In the genomic region with DNA sequence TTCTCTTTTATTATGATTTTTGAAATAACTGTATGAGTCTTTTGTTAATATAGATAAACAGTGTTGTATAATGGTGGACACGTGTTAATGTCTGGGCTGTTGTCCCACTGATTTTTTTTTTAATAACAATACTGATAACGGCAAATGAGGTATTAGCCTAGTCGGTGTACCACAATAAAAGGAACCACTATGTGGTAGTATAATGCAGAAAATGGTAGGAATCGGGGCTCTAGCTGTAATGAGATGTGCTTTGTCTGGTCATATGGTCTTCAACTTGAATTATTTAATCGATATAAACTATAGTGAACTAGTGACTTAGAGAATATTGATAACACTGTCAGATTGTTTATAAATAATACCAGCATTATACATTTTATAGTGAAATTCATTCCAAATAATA, we compare ENCODE assay signal across 15 cellular contexts.
DNase-seq lines count a peak whose midpoint lies in the region; ATAC-seq, FAIRE-seq and TF ChIP-seq lines count a peak whose summit lies in the region.
"Had no signal": no experiment of that assay in that cellular context is flagged by ENCODE, and none has a peak within 500 bp of the region (broad histone marks: within the 10 kb centered on the region; RNA-seq: fewer than 3 reads in every experiment).

No MANE protein-coding gene starts in this region.

- no peak overlapping the region for H3K14ac ChIP-seq in H1 (ENCODE audit: insufficient read length)

- H2BK120ac ChIP-seq in H1 (replicated peaks; ENCODE audit: low read depth, low read length) = no peak overlapping the region

- no peak overlapping the region for H3K4ac ChIP-seq in H1 (replicated peaks; ENCODE audit: insufficient read length, low read depth, low read length)

- no peak overlapping the region for H3K4me3 Mint-ChIP-seq in stimulated activated memory B cell treated with anti-CD40 and anti-IgM and Interleukin-4, amounts not matched to agents 10 μg/mL and 1 μg/mL and 100 μg/mL, for 72 hours
- H3K4me3 Mint-ChIP-seq: activated naive CD8-positive, alpha-beta T cell treated with anti-CD3 and anti-CD28 coated beads for 36 hours; stimulated activated naive B cell treated with anti-CD40 and anti-IgM and Interleukin-4, amounts not matched to agents 10 μg/mL and 1 μg/mL and 100 μg/mL, for 72 hours had no signal

- H3K18ac ChIP-seq in H1 (ENCODE audit: extremely low read depth, low read length) = no peak overlapping the region

- intact Hi-C loops in left lung (cut with DNase I) (loop anchor here in 1 of 2 donors (10.0 kb wide), 1 partner anchor 575 kb away; a partner anchor contains a TSS), uterus (cut with DNase I; ENCODE audit: low total_unique reads) (no loop called here)

- no peak overlapping the region for H4K91ac ChIP-seq in H1 (replicated peaks; ENCODE audit: insufficient read length, low read length)

- no peaks in the 10 kb centered on the region for H4K20me1 ChIP-seq in H1 (replicated peaks in 1 of 2; ENCODE audit: control insufficient read depth in 1 of 2, insufficient read depth in 2 of 2, low read length in 2 of 2)
- H4K20me1 ChIP-seq: BLaER1 had no signal

- H3K79me2 ChIP-seq in H1 (ENCODE audit: control insufficient read depth in 1 of 2, insufficient read depth in 2 of 2, low read length in 2 of 2) = no peaks in the 10 kb centered on the region

- FAIRE-seq in H1 (lab: Jason Lieb, UNC) = no peak
- FAIRE-seq: GM18507 had no signal

- H3K36me3 ChIP-seq in H1 (ENCODE audit: control insufficient read depth in 2 of 4, insufficient read depth in 4 of 4, low read length in 3 of 4) (no peaks in the 10 kb centered on the region), left lung (no peaks in the 10 kb centered on the region), uterus (no peaks in the 10 kb centered on the region)
- H3K36me3 ChIP-seq: BLaER1, HAP-1, prostate gland had no signal

- no peak for TF ChIP-seq POLR2A in H1 (IDR thresholded peaks at IDR 0.05; ENCODE audit: control extremely low read depth in 1 of 2, low read depth in 2 of 2, low read length in 2 of 2)
- no peak for TF ChIP-seq POLR2A in uterus (IDR thresholded peaks at IDR 0.05)

- H3K27me3 ChIP-seq in H1 (replicated peaks in 1 of 4; ENCODE audit: control insufficient read depth in 3 of 4, extremely low read depth in 1 of 4, insufficient read depth in 3 of 4, low read length in 3 of 4) (no peaks in the 10 kb centered on the region), left lung (no peaks in the 10 kb centered on the region), uterus (no peaks in the 10 kb centered on the region)
- H3K27me3 ChIP-seq: BLaER1 had no signal

- H3K4me1 Mint-ChIP-seq in stimulated activated memory B cell treated with anti-CD40 and anti-IgM and Interleukin-4, amounts not matched to agents 10 μg/mL and 1 μg/mL and 100 μg/mL, for 72 hours = no peaks in the 10 kb centered on the region
- H3K4me1 Mint-ChIP-seq: activated naive CD8-positive, alpha-beta T cell treated with anti-CD3 and anti-CD28 coated beads for 36 hours; stimulated activated naive B cell treated with anti-CD40 and anti-IgM and Interleukin-4, amounts not matched to agents 10 μg/mL and 1 μg/mL and 100 μg/mL, for 72 hours had no signal

- H4K8ac ChIP-seq in H1 (ENCODE audit: extremely low read depth, insufficient read depth, low read length) = no peak overlapping the region

- no peak overlapping the region for H4K5ac ChIP-seq in H1 (ENCODE audit: insufficient read length, low read depth, low read length)

- H3K4me2 ChIP-seq in H1 (ENCODE audit: insufficient read depth in 1 of 2, low read depth in 2 of 2, low read length in 2 of 2) = no peak overlapping the region

- WGBS in H1 (ENCODE audit: extremely low coverage in 1 of 2, insufficient coverage in 1 of 2, insufficient read length in 1 of 2, insufficient replicate concordance in 2 of 2, low coverage in 1 of 2, low lambda C conversion rate in 2 of 2, missing lambda C conversion rate in 1 of 2), 2 experiments = 85% methylated on average over 5 of the region's 5 CpGs; no CpG with 5 or more reads in 1 of the 2 experiments

- H3K4me1 ChIP-seq in H1 (replicated peaks in 1 of 4; ENCODE audit: control insufficient read depth in 3 of 4, insufficient read depth in 4 of 4, low read length in 3 of 4) = no peaks in the 10 kb centered on the region
- no peaks in the 10 kb centered on the region for H3K4me1 ChIP-seq in left lung
- H3K4me1 ChIP-seq in uterus = no peaks in the 10 kb centered on the region
- H3K4me1 ChIP-seq: HAP-1, prostate gland had no signal

- H3K27ac Mint-ChIP-seq in stimulated activated memory B cell treated with anti-CD40 and anti-IgM and Interleukin-4, amounts not matched to agents 10 μg/mL and 1 μg/mL and 100 μg/mL, for 72 hours = no peak overlapping the region
- H3K27ac Mint-ChIP-seq: activated naive CD8-positive, alpha-beta T cell treated with anti-CD3 and anti-CD28 coated beads for 36 hours; stimulated activated naive B cell treated with anti-CD40 and anti-IgM and Interleukin-4, amounts not matched to agents 10 μg/mL and 1 μg/mL and 100 μg/mL, for 72 hours had no signal

- H3K9ac ChIP-seq in H1 (replicated peaks in 1 of 4; ENCODE audit: extremely low read depth in 1 of 4, low read depth in 3 of 4, low read length in 3 of 4) = no peak overlapping the region
- H3K9ac ChIP-seq: BLaER1 had no signal

- TF ChIP-seq CTCF in H1 (IDR thresholded peaks at IDR 0.05; ENCODE audit: control extremely low read depth in 1 of 3, insufficient read depth in 1 of 3, low read depth in 1 of 3, low read length in 3 of 3) = peak in 1 of 3 experiments; percentile 27; a peak in 2 of 4 replicates
- TF ChIP-seq CTCF in left lung (IDR thresholded peaks at IDR 0.05) = no peak
- peak in 2 of 4 experiments; percentile 11 to 36 for TF ChIP-seq CTCF in uterus (IDR thresholded peaks at IDR 0.05)

- H2BK12ac ChIP-seq in H1 (ENCODE audit: low read depth, low read length) = no peak overlapping the region

- POLR2A ChIA-PET in H1 (lab: Charles Lee; ENCODE audit: partially characterized antibody) = interaction anchor here (0.7 kb wide), 1 partner anchor 635 kb away, joined by 3 read pairs; no protein-coding TSS in a partner anchor

- no peak overlapping the region for H2BK15ac ChIP-seq in H1 (ENCODE audit: low read length)

- H3K23me2 ChIP-seq in H1 (ENCODE audit: low read depth, low read length) = no peaks in the 10 kb centered on the region

- peak; percentile 64 to 65 for TF ChIP-seq RAD21 in H1 (IDR thresholded peaks at IDR 0.05 in 1 of 2, conservative IDR thresholded peaks at IDR 0.05 in 1 of 2; ENCODE audit: low read depth in 2 of 2, low read length in 2 of 2)

- H3K9me3 Mint-ChIP-seq in stimulated activated memory B cell treated with anti-CD40 and anti-IgM and Interleukin-4, amounts not matched to agents 10 μg/mL and 1 μg/mL and 100 μg/mL, for 72 hours = peaks cover 2% of the 10 kb centered on the region
- H3K9me3 Mint-ChIP-seq: stimulated activated naive B cell treated with anti-CD40 and anti-IgM and Interleukin-4, amounts not matched to agents 10 μg/mL and 1 μg/mL and 100 μg/mL, for 72 hours had no signal

- TF ChIP-seq EP300 in H1 (IDR thresholded peaks at IDR 0.05; ENCODE audit: borderline replicate concordance in 1 of 2, low read depth in 2 of 2, low read length in 2 of 2) = no peak

- H3K9me3 ChIP-seq in H1 (ENCODE audit: insufficient read depth in 2 of 2, low read depth in 1 of 2, low read length in 1 of 2) (no peaks in the 10 kb centered on the region), left lung (no peaks in the 10 kb centered on the region), uterus (no peaks in the 10 kb centered on the region)
- H3K9me3 ChIP-seq: HAP-1, prostate gland had no signal

- no peak overlapping the region for H3K23ac ChIP-seq in H1 (ENCODE audit: insufficient read length)

- CTCF ChIA-PET in H1 (lab: Charles Lee; ENCODE audit: partially characterized antibody) = interaction anchor here (0.7 to 1.9 kb wide), 13 partner anchors 9 to 574 kb away, joined by 3 to 6 read pairs (median 4); no protein-coding TSS in a partner anchor

- no peak overlapping the region for H2BK5ac ChIP-seq in H1 (ENCODE audit: low read depth, low read length)

- no peak overlapping the region for H3K56ac ChIP-seq in H1 (replicated peaks; ENCODE audit: insufficient read length, low read depth, low read length)

- H3K4me3 ChIP-seq in H1 (ENCODE audit: extremely low read depth in 1 of 4, insufficient read depth in 2 of 4, low read depth in 3 of 4, low read length in 4 of 4) (no peak overlapping the region), left lung (no peak overlapping the region), uterus (no peak overlapping the region)
- H3K4me3 ChIP-seq: BLaER1, HAP-1, prostate gland had no signal

- no peaks in the 10 kb centered on the region for H3K27me3 Mint-ChIP-seq in stimulated activated memory B cell treated with anti-CD40 and anti-IgM and Interleukin-4, amounts not matched to agents 10 μg/mL and 1 μg/mL and 100 μg/mL, for 72 hours
- H3K27me3 Mint-ChIP-seq: activated naive CD8-positive, alpha-beta T cell treated with anti-CD3 and anti-CD28 coated beads for 36 hours; stimulated activated naive B cell treated with anti-CD40 and anti-IgM and Interleukin-4, amounts not matched to agents 10 μg/mL and 1 μg/mL and 100 μg/mL, for 72 hours had no signal

- no peaks in the 10 kb centered on the region for H3K79me1 ChIP-seq in H1 (ENCODE audit: low read depth, low read length)

- H2BK20ac ChIP-seq in H1 (ENCODE audit: low read length) = no peak overlapping the region

- peak; percentile 37 for DNase-seq in AG20443 (ENCODE audit: low spot score)
- peak; percentile 11 for DNase-seq in NCI-H524 treated with DMSO at 0.1 percent for 48 hours (lab: John Stamatoyannopoulos, UW)
- no peak for DNase-seq in H1 (ENCODE audit: low read depth in 1 of 2, low spot score in 2 of 2)
- DNase-seq in left lung = no peak
- no peak for DNase-seq in uterus
- no peak for DNase-seq in activated CD4-positive, CD25-positive, alpha-beta regulatory T cell (lab: John Stamatoyannopoulos, UW)
- no peak for DNase-seq in NCI-H187 (lab: John Stamatoyannopoulos, UW)
- DNase-seq: activated naive CD8-positive, alpha-beta T cell treated with anti-CD3 and anti-CD28 coated beads for 36 hours; effector CD4-positive, alpha-beta T cell; stimulated activated naive B cell treated with anti-CD40 and anti-IgM and Interleukin-4, amounts not matched to agents 10 μg/mL and 1 μg/mL and 100 μg/mL, for 72 hours had no signal

- peak; percentile 40 for ATAC-seq in left lung
- no peak for ATAC-seq in stimulated activated memory B cell treated with anti-CD40 and anti-IgM and Interleukin-4, amounts not matched to agents 10 μg/mL and 1 μg/mL and 100 μg/mL, for 72 hours
- ATAC-seq: stimulated activated naive B cell treated with anti-CD40 and anti-IgM and Interleukin-4, amounts not matched to agents 10 μg/mL and 1 μg/mL and 100 μg/mL, for 72 hours had no signal

- no peak overlapping the region for H2AK5ac ChIP-seq in H1 (ENCODE audit: low read depth, low read length)

- no peak overlapping the region for H3K27ac ChIP-seq in H1 (ENCODE audit: low read depth, low read length)
- H3K27ac ChIP-seq in left lung = no peak overlapping the region
- no peak overlapping the region for H3K27ac ChIP-seq in uterus
- H3K27ac ChIP-seq: prostate gland had no signal

- no peaks in the 10 kb centered on the region for H3K36me3 Mint-ChIP-seq in stimulated activated memory B cell treated with anti-CD40 and anti-IgM and Interleukin-4, amounts not matched to agents 10 μg/mL and 1 μg/mL and 100 μg/mL, for 72 hours
- H3K36me3 Mint-ChIP-seq: activated naive CD8-positive, alpha-beta T cell treated with anti-CD3 and anti-CD28 coated beads for 36 hours; stimulated activated naive B cell treated with anti-CD40 and anti-IgM and Interleukin-4, amounts not matched to agents 10 μg/mL and 1 μg/mL and 100 μg/mL, for 72 hours had no signal

- H2AFZ ChIP-seq in H1 (ENCODE audit: low read length) = no peak overlapping the region

Comparison
In these comparisons a context has a peak if more than half of its experiments do, and no peak if none do; other contexts are left out.
1. DNase-seq: peak in AG20443 (single experiment) and NCI-H524 treated with DMSO at 0.1 percent for 48 hours (single experiment); none in H1 (0 of 2), left lung (0 of 2), uterus (0 of 2), activated CD4-positive, CD25-positive, alpha-beta regulatory T cell (0 of 4) and NCI-H187 (0 of 2).